Comparison of ENCODE assay signal across 8 cellular contexts in genomic region chr3:20185364-20185732, GRCh38. TPM values are rescaled to one million over a fixed set of nuclear protein-coding genes. Genes with fewer than 3 reads are reported as not detected.
DNase-seq lines count a peak whose midpoint lies in the region; ATAC-seq, FAIRE-seq and TF ChIP-seq lines count a peak whose summit lies in the region.

No MANE protein-coding gene starts in this region.

- no peak for FAIRE-seq in kidney (lab: Jason Lieb, UNC)

- no peaks in the 10 kb centered on the region for H3K9me3 ChIP-seq in IMR-90 (ENCODE audit: control insufficient read depth, insufficient read depth, low read length)
- no peaks in the 10 kb centered on the region for H3K9me3 ChIP-seq in kidney (ENCODE audit: control insufficient read depth in 1 of 2, low read length in 2 of 2)

- H2BK20ac ChIP-seq in IMR-90 (ENCODE audit: low read depth, low read length), result no peak overlapping the region

- no peak overlapping the region for H2BK15ac ChIP-seq in IMR-90 (ENCODE audit: low read depth, low read length)

- H3K36me3 ChIP-seq in IMR-90 (ENCODE audit: control insufficient read depth, insufficient read depth, low read length), result 0 out of 2 replicates have a peak, but pooled peaks cover 2% of the 10 kb centered on the region
- no peaks in the 10 kb centered on the region for H3K36me3 ChIP-seq in kidney (ENCODE audit: control insufficient read depth in 1 of 2, insufficient read depth in 2 of 2, low read length in 2 of 2)
- H3K36me3 ChIP-seq in urinary bladder (ENCODE audit: insufficient read depth), result no peaks in the 10 kb centered on the region

- dilution Hi-C loops in IMR-90 (cut with HindIII; ENCODE audit: low sequenced_read_pairs, unreplicated experiment), result no loop called here

- in situ Hi-C loops in IMR-90 (cut with MboI; ENCODE audit: low sequenced_read_pairs), result loop anchor here (10.0 kb wide), 1 partner anchor 241 kb away; the partner anchor contains the start of gene RAB5A

- H3K9ac ChIP-seq in IMR-90 (ENCODE audit: low read depth, low read length) (peak overlapping the region; percentile 57), kidney (ENCODE audit: low read length in 2 of 2) (no peak overlapping the region)

- H2AK9ac ChIP-seq in IMR-90 (replicated peaks; ENCODE audit: low read depth, low read length, poor library complexity), result no peak overlapping the region

- H3K4me1 ChIP-seq in IMR-90 (ENCODE audit: control insufficient read depth, insufficient read depth, low read length) (no peaks in the 10 kb centered on the region), kidney (ENCODE audit: control insufficient read depth in 1 of 2, insufficient read depth in 1 of 2, low read depth in 1 of 2, low read length in 2 of 2) (peaks cover 4 to 10% of the 10 kb centered on the region in 2 donors), urinary bladder (ENCODE audit: insufficient read depth) (no peaks in the 10 kb centered on the region)

- BruUV-seq in IMR-90 (replicated peaks; lab: Mats Ljungman, UMichigan), result no TSS peak

- TF ChIP-seq CTCF in IMR-90 (conservative IDR thresholded peaks at IDR 0.05; ENCODE audit: low read depth, low read length) (no peak), kidney (IDR thresholded peaks at IDR 0.05; ENCODE audit: borderline replicate concordance, extremely low read depth, insufficient read depth) (no peak), omental fat pad (IDR thresholded peaks at IDR 0.05) (no peak)

- peak; percentile 34 for DNase-seq in D341Med (ENCODE audit: low spot score)
- DNase-seq in IMR-90, result peak; percentile 8
- DNase-seq in activated T-helper 1 cell treated with anti-CD3 and anti-CD28 coated beads, Interleukin-12 subunit alpha, Interleukin-12 subunit beta, Interleukin-2, Interleukin-4 antibody, amounts not matched to agents 30 ng/mL and 10 ng/mL and 1 ng/mL, durations not matched to agents 14 hours and 24 hours and 36 hours (ENCODE audit: low spot score), result peak; percentile 11
- DNase-seq in kidney, result no peak
- DNase-seq in COR-L47 (lab: John Stamatoyannopoulos, UW), result no peak
- no peak for DNase-seq in omental fat pad (ENCODE audit: low spot score)

- H3K4ac ChIP-seq in IMR-90 (ENCODE audit: low read depth, low read length), result peak overlapping the region; percentile 35

- H3K9me1 ChIP-seq in IMR-90 (ENCODE audit: insufficient read depth, low read length), result no peaks in the 10 kb centered on the region

- H3K27ac ChIP-seq in IMR-90 (ENCODE audit: insufficient read depth, low read length) (peak overlapping the region; percentile 22; the same call in 1 of the 2 replicates), kidney (ENCODE audit: low read depth in 2 of 2, low read length in 2 of 2) (no peak overlapping the region), urinary bladder (ENCODE audit: low read depth) (no peak overlapping the region)

- H3K36me3 Mint-ChIP-seq in activated T-helper 1 cell treated with anti-CD3 and anti-CD28 coated beads, Interleukin-12 subunit alpha, Interleukin-12 subunit beta, Interleukin-2, Interleukin-4 antibody, amounts not matched to agents 30 ng/mL and 10 ng/mL and 1 ng/mL, durations not matched to agents 14 hours and 24 hours and 36 hours (ENCODE audit: low read depth), result peaks cover 15% of the 10 kb centered on the region

- no peaks in the 10 kb centered on the region for H3K27me3 Mint-ChIP-seq in activated T-helper 1 cell treated with anti-CD3 and anti-CD28 coated beads, Interleukin-12 subunit alpha, Interleukin-12 subunit beta, Interleukin-2, Interleukin-4 antibody, amounts not matched to agents 30 ng/mL and 10 ng/mL and 1 ng/mL, durations not matched to agents 14 hours and 24 hours and 36 hours (ENCODE audit: insufficient read depth)

- no peak overlapping the region for H2AK5ac ChIP-seq in IMR-90 (ENCODE audit: low read depth, low read length)

- no peak overlapping the region for H3K18ac ChIP-seq in IMR-90 (ENCODE audit: low read depth, low read length)

- CTCF ChIA-PET in IMR-90 (lab: Yijun Ruan, JAX), result no interaction called here

- no peak for TF ChIP-seq RAD21 in IMR-90 (IDR thresholded peaks at IDR 0.05; ENCODE audit: low read length)

- H4K8ac ChIP-seq in IMR-90 (ENCODE audit: low read depth in 2 of 2, low read length in 2 of 2), result peak overlapping the region in 1 of 2 experiments; percentile 41; a peak in 2 of 4 replicates

- ATAC-seq in GM19043 (IDR thresholded peaks at IDR 0.05; ENCODE audit: low read depth, unreplicated experiment) (peak; percentile 15), IMR-90 (ENCODE audit: low read depth) (peak; percentile 24), omental fat pad (ENCODE audit: low FRiP score) (no peak)

- H3K4me2 ChIP-seq in IMR-90 (ENCODE audit: low read depth, low read length), result peak overlapping the region; percentile 100

- H3K14ac ChIP-seq in IMR-90 (replicated peaks; ENCODE audit: low read depth, low read length), result peak overlapping the region; percentile 47

- POLR2A ChIA-PET in IMR-90 (lab: Charles Lee; ENCODE audit: unreplicated experiment), result interaction anchor here (0.6 kb wide), 1 partner anchor 15 kb away, joined by 5 read pairs; no protein-coding TSS in a partner anchor

- H3K27me3 ChIP-seq in IMR-90 (ENCODE audit: control insufficient read depth, insufficient read depth, low read length), result no peaks in the 10 kb centered on the region

- H2BK5ac ChIP-seq in IMR-90 (ENCODE audit: low read depth, low read length, poor library complexity, severe bottlenecking), result no peak overlapping the region

- no peak overlapping the region for H2BK120ac ChIP-seq in IMR-90 (ENCODE audit: low read depth, low read length)

- no peak overlapping the region for H3K4me3 Mint-ChIP-seq in activated T-helper 1 cell treated with anti-CD3 and anti-CD28 coated beads, Interleukin-12 subunit alpha, Interleukin-12 subunit beta, Interleukin-2, Interleukin-4 antibody, amounts not matched to agents 30 ng/mL and 10 ng/mL and 1 ng/mL, durations not matched to agents 14 hours and 24 hours and 36 hours

- H3K23ac ChIP-seq in IMR-90 (ENCODE audit: low read depth, low read length), result peak overlapping the region; percentile 66

- H4K5ac ChIP-seq in IMR-90 (ENCODE audit: low read depth, low read length), result no peak overlapping the region

- H3K27ac Mint-ChIP-seq in activated T-helper 1 cell treated with anti-CD3 and anti-CD28 coated beads, Interleukin-12 subunit alpha, Interleukin-12 subunit beta, Interleukin-2, Interleukin-4 antibody, amounts not matched to agents 30 ng/mL and 10 ng/mL and 1 ng/mL, durations not matched to agents 14 hours and 24 hours and 36 hours, result no peak overlapping the region

- no peak overlapping the region; the same call in 1 of the 2 replicates for H4K91ac ChIP-seq in IMR-90 (ENCODE audit: insufficient read depth, low read depth, low read length)

- H3K56ac ChIP-seq in IMR-90 (ENCODE audit: extremely low read depth, insufficient read depth, low read length), result peak overlapping the region; percentile 77

- intact Hi-C loops in IMR-90 (cut with micrococcal nuclease) (loop anchor here (5.0 kb wide), 2 partner anchors 218 to 238 kb away; partner anchors contain the start of gene RAB5A), kidney (cut with DNase I) (no loop called here)
- intact Hi-C loops in activated T-helper 1 cell treated with anti-CD3 and anti-CD28 coated beads, Interleukin-12 subunit alpha, Interleukin-12 subunit beta, Interleukin-2, Interleukin-4 antibody, amounts not matched to agents 30 ng/mL and 10 ng/mL and 1 ng/mL, durations not matched to agents 14 hours and 24 hours and 36 hours (cut with micrococcal nuclease), result loop anchor here (10.0 kb wide), 1 partner anchor 1441 kb away; no protein-coding TSS in a partner anchor

- peaks cover 0 to 6% of the 10 kb centered on the region in 2 experiments; a peak in 1 of 4 replicates for H3K79me1 ChIP-seq in IMR-90 (ENCODE audit: low read depth in 1 of 2, low read length in 2 of 2)

- H4K20me1 ChIP-seq in IMR-90 (ENCODE audit: insufficient read depth, low read length), result no peaks in the 10 kb centered on the region

- H3K9me3 Mint-ChIP-seq in activated T-helper 1 cell treated with anti-CD3 and anti-CD28 coated beads, Interleukin-12 subunit alpha, Interleukin-12 subunit beta, Interleukin-2, Interleukin-4 antibody, amounts not matched to agents 30 ng/mL and 10 ng/mL and 1 ng/mL, durations not matched to agents 14 hours and 24 hours and 36 hours, result no peaks in the 10 kb centered on the region

- WGBS in IMR-90 (ENCODE audit: extremely low coverage in 2 of 2, insufficient read length in 1 of 2), 2 experiments, result no CpG with 5 or more reads among the region's 13 CpGs
- 2% methylated on average over 13 of the region's 13 CpGs for WGBS in urinary bladder

- peaks cover 3% of the 10 kb centered on the region for H3K4me1 Mint-ChIP-seq in activated T-helper 1 cell treated with anti-CD3 and anti-CD28 coated beads, Interleukin-12 subunit alpha, Interleukin-12 subunit beta, Interleukin-2, Interleukin-4 antibody, amounts not matched to agents 30 ng/mL and 10 ng/mL and 1 ng/mL, durations not matched to agents 14 hours and 24 hours and 36 hours (ENCODE audit: low read depth)

- peak overlapping the region; percentile 96 for H2AFZ ChIP-seq in IMR-90 (replicated peaks; ENCODE audit: low read length, poor library complexity)

- H3K4me3 ChIP-seq in IMR-90 (ENCODE audit: insufficient read depth, low read depth, low read length) (peak overlapping the region; percentile 89), kidney (ENCODE audit: low read length in 2 of 2) (peak overlapping the region; percentile 81 to 99), urinary bladder (ENCODE audit: low read depth, low read length) (peak overlapping the region; percentile 57)

- no peak for TF ChIP-seq POLR2A in IMR-90 (IDR thresholded peaks at IDR 0.05; ENCODE audit: low read depth, low read length)

TF ChIP-seq in IMR-90, 13 proteins besides CTCF, POLR2A, EP300 and RAD21:
- TF ChIP-seq RFX5 (IDR thresholded peaks at IDR 0.05; ENCODE audit: low read depth, low read length), result no peak
- no peak for TF ChIP-seq RCOR1 (IDR thresholded peaks at IDR 0.05; ENCODE audit: insufficient replicate concordance, low read length)

RNA-seq across cellular contexts. Expression of gene SGO1, which starts 0.7 kb away (rescaled TPM):
- 5.2 and 8.1 TPM in 2 replicates for total RNA-seq in IMR-90 (2012; rRNA removed)
- 2.9 and 3.2 TPM in 2 replicates for polyA plus RNA-seq in IMR-90 (2012; rRNA removed)
- 0.27 and 0.96 TPM in 2 replicates for polyA plus RNA-seq in IMR-90 (2012; cell fraction: cytosol; rRNA removed)
- 0.11 and 0.58 TPM in 2 replicates for polyA plus RNA-seq in IMR-90 (2012; cell fraction: nucleus; rRNA removed; ENCODE audit: low replicate concordance)
- total RNA-seq in activated T-helper 1 cell treated with anti-CD3 and anti-CD28 coated beads, Interleukin-12 subunit alpha, Interleukin-12 subunit beta, Interleukin-2, Interleukin-4 antibody, amounts not matched to agents 30 ng/mL and 10 ng/mL and 1 ng/mL, durations not matched to agents 14 hours and 24 hours and 36 hours, result 17.8 and 18.3 TPM in 2 replicates
- 0.72 TPM for total RNA-seq in kidney
- polyA plus RNA-seq in kidney (ENCODE audit: insufficient read depth, low read depth, low replicate concordance), result 0.37 TPM
- total RNA-seq in urinary bladder, result 6.9 TPM
- polyA plus RNA-seq in urinary bladder, result 0.15 TPM
- 1 to 10 TPM in 1 of 4 donors, not detected in 3; 2.3 TPM for total RNA-seq in omental fat pad

Comparison
In these comparisons a context has a peak if more than half of its experiments do, and no peak if none do; other contexts are left out.
1. DNase-seq: peak in D341Med (single experiment), IMR-90 (single experiment) and activated T-helper 1 cell treated with anti-CD3 and anti-CD28 coated beads, Interleukin-12 subunit alpha, Interleukin-12 subunit beta, Interleukin-2, Interleukin-4 antibody, amounts not matched to agents 30 ng/mL and 10 ng/mL and 1 ng/mL, durations not matched to agents 14 hours and 24 hours and 36 hours (single experiment); none in kidney (single experiment), COR-L47 (single experiment) and omental fat pad (single experiment).
2. Peak in every context shown above with its lines, with median percentiles within 50 percentile points of each other: H3K4me3 ChIP-seq.